25 cellular contexts compared by ENCODE assay signal in genomic region chr7:131341690-131342089, GRCh38.
"Had no signal": no experiment of that assay in that cellular context is flagged by ENCODE, and none has a peak within 500 bp of the region (broad histone marks: within the 10 kb centered on the region; RNA-seq: fewer than 3 reads in every experiment).

No MANE protein-coding gene starts in this region.

- H3K4me3 ChIP-seq: dorsolateral prefrontal cortex, left ventricle myocardium inferior, lower lobe of right lung, psoas muscle, spleen, testis, tibial nerve, upper lobe of right lung had no signal

- ATAC-seq: esophagus mucosa; left cardiac atrium; lower lobe of right lung; psoas muscle; sciatic nerve; stimulated activated naive B cell treated with anti-CD40 and anti-IgM and Interleukin-4, amounts not matched to agents 10 μg/mL and 1 μg/mL and 100 μg/mL, for 72 hours; stimulated activated naive CD8-positive, alpha-beta T cell treated with anti-CD3 and anti-CD28 coated beads, Interleukin-15, amount 100 ng/mL, for 72 hours; upper lobe of right lung had no signal

- H3K9me3 ChIP-seq: testis had no signal

- H3K36me3 ChIP-seq: left ventricle myocardium inferior, lower lobe of right lung, tibial nerve, upper lobe of right lung had no signal

- H3K27ac Mint-ChIP-seq: memory B cell; nephron; stimulated activated naive B cell treated with anti-CD40 and anti-IgM and Interleukin-4, amounts not matched to agents 10 μg/mL and 1 μg/mL and 100 μg/mL, for 72 hours; stimulated activated naive CD8-positive, alpha-beta T cell treated with anti-CD3 and anti-CD28 coated beads, Interleukin-15, amount 100 ng/mL, for 72 hours had no signal

- H3K27me3 Mint-ChIP-seq: memory B cell; naive B cell; stimulated activated naive B cell treated with anti-CD40 and anti-IgM and Interleukin-4, amounts not matched to agents 10 μg/mL and 1 μg/mL and 100 μg/mL, for 72 hours; stimulated activated naive CD8-positive, alpha-beta T cell treated with anti-CD3 and anti-CD28 coated beads, Interleukin-15, amount 100 ng/mL, for 72 hours had no signal

- H3K27me3 ChIP-seq: dorsolateral prefrontal cortex, neutrophil, spleen, testis, tibial nerve, upper lobe of right lung had no signal

- H3K4me3 Mint-ChIP-seq: memory B cell; naive B cell; nephron; stimulated activated naive B cell treated with anti-CD40 and anti-IgM and Interleukin-4, amounts not matched to agents 10 μg/mL and 1 μg/mL and 100 μg/mL, for 72 hours; stimulated activated naive CD8-positive, alpha-beta T cell treated with anti-CD3 and anti-CD28 coated beads, Interleukin-15, amount 100 ng/mL, for 72 hours had no signal

- H3K4me1 ChIP-seq: testis, upper lobe of right lung had no signal

- DNase-seq: cortex of kidney; dorsolateral prefrontal cortex; effector CD8-positive, alpha-beta T cell; kidney; left cardiac atrium; left ventricle myocardium inferior; lower lobe of right lung; midbrain; naive B cell; psoas muscle; retina; spleen; stimulated activated CD4-positive, alpha-beta T cell treated with anti-CD3 and anti-CD28 coated beads, Interleukin-15, amount 100 ng/mL, for 24 hours; stimulated activated CD4-positive, alpha-beta T cell treated with anti-CD3 and anti-CD28 coated beads, Interleukin-1b, Interleukin-23, amount 100 ng/mL, for 48 hours; stimulated activated CD4-positive, alpha-beta T cell treated with anti-CD3 and anti-CD28 coated beads, Interleukin-4, amount 100 ng/mL, for 24 hours; stimulated activated naive B cell treated with anti-CD40 and anti-IgM and Interleukin-4, amounts not matched to agents 10 μg/mL and 1 μg/mL and 100 μg/mL, for 72 hours; stimulated activated naive CD8-positive, alpha-beta T cell treated with anti-CD3 and anti-CD28 coated beads, Interleukin-15, amount 100 ng/mL, for 72 hours; testis; upper lobe of right lung had no signal

- H3K27ac ChIP-seq: dorsolateral prefrontal cortex, left ventricle myocardium inferior, lower lobe of right lung, neutrophil, psoas muscle, spleen, testis, tibial nerve, upper lobe of right lung had no signal
